1 cellular context compared by ENCODE assay signal in the genomic region with DNA sequence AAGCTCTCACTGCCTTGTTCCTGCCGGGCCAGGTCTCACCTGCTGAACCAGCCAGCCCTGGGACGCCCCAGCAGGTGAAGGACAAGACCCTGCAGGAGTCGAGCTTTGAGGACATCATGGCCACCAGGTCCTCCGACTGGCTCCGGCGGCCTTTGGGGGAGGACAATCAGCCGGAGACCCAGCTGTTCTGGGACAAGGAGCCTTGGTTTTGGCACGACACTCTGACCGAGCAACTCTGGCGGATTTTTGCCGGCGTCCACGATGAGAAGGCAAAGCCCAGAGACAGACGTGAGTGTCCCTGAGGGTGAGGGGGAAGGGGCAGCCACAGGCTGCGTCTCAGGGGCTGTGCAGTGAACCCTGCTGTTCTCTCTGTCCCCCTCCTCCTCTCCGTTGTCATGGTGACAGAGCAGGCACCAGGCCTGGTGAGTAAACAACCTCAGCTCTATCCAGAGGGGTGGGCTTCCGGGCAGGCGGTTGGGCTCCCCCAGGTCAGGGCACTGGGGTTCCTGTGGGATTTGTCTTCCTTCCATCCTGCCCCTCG.
TF ChIP-seq lines count a peak whose summit lies in the region.

No MANE protein-coding gene starts in this region.

TF ChIP-seq in HepG2, 621 proteins besides CTCF, POLR2A, EP300 and RAD21:
- TF ChIP-seq, protein P1, sequence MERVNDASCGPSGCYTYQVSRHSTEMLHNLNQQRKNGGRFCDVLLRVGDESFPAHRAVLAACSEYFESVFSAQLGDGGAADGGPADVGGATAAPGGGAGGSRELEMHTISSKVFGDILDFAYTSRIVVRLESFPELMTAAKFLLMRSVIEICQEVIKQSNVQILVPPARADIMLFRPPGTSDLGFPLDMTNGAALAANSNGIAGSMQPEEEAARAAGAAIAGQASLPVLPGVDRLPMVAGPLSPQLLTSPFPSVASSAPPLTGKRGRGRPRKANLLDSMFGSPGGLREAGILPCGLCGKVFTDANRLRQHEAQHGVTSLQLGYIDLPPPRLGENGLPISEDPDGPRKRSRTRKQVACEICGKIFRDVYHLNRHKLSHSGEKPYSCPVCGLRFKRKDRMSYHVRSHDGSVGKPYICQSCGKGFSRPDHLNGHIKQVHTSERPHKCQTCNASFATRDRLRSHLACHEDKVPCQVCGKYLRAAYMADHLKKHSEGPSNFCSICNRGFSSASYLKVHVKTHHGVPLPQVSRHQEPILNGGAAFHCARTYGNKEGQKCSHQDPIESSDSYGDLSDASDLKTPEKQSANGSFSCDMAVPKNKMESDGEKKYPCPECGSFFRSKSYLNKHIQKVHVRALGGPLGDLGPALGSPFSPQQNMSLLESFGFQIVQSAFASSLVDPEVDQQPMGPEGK (CRISPR knock-in tag; IDR thresholded peaks at IDR 0.05): peak; percentile 75
- peak; percentile 10; the same call in 1 of the 2 replicates for TF ChIP-seq SAP130 (CRISPR knock-in tag; IDR thresholded peaks at IDR 0.05; ENCODE audit: low read depth)
- TF ChIP-seq FOXA3 (CRISPR knock-in tag; IDR thresholded peaks at IDR 0.05): peak; percentile 45; the same call in 1 of the 2 replicates
- TF ChIP-seq ETV5 (CRISPR knock-in tag; IDR thresholded peaks at IDR 0.05; ENCODE audit: borderline replicate concordance): peak; percentile 42; the same call in 1 of the 2 replicates
- 0 out of 2 replicates have a peak, but pooled peaks have one; percentile 22 for TF ChIP-seq KDM5B (CRISPR knock-in tag; IDR thresholded peaks at IDR 0.05; ENCODE audit: borderline replicate concordance)
- peak; percentile 61 for TF ChIP-seq RFX1 (IDR thresholded peaks at IDR 0.05)
- TF ChIP-seq, protein P2, sequence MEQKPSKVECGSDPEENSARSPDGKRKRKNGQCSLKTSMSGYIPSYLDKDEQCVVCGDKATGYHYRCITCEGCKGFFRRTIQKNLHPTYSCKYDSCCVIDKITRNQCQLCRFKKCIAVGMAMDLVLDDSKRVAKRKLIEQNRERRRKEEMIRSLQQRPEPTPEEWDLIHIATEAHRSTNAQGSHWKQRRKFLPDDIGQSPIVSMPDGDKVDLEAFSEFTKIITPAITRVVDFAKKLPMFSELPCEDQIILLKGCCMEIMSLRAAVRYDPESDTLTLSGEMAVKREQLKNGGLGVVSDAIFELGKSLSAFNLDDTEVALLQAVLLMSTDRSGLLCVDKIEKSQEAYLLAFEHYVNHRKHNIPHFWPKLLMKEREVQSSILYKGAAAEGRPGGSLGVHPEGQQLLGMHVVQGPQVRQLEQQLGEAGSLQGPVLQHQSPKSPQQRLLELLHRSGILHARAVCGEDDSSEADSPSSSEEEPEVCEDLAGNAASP (CRISPR knock-in tag; IDR thresholded peaks at IDR 0.05; ENCODE audit: borderline replicate concordance): no peak
- no peak for TF ChIP-seq PITX1 (CRISPR knock-in tag; IDR thresholded peaks at IDR 0.05)
- TF ChIP-seq, protein P3, sequence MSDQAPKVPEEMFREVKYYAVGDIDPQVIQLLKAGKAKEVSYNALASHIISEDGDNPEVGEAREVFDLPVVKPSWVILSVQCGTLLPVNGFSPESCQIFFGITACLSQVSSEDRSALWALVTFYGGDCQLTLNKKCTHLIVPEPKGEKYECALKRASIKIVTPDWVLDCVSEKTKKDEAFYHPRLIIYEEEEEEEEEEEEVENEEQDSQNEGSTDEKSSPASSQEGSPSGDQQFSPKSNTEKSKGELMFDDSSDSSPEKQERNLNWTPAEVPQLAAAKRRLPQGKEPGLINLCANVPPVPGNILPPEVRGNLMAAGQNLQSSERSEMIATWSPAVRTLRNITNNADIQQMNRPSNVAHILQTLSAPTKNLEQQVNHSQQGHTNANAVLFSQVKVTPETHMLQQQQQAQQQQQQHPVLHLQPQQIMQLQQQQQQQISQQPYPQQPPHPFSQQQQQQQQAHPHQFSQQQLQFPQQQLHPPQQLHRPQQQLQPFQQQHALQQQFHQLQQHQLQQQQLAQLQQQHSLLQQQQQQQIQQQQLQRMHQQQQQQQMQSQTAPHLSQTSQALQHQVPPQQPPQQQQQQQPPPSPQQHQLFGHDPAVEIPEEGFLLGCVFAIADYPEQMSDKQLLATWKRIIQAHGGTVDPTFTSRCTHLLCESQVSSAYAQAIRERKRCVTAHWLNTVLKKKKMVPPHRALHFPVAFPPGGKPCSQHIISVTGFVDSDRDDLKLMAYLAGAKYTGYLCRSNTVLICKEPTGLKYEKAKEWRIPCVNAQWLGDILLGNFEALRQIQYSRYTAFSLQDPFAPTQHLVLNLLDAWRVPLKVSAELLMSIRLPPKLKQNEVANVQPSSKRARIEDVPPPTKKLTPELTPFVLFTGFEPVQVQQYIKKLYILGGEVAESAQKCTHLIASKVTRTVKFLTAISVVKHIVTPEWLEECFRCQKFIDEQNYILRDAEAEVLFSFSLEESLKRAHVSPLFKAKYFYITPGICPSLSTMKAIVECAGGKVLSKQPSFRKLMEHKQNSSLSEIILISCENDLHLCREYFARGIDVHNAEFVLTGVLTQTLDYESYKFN (CRISPR knock-in tag; conservative IDR thresholded peaks at IDR 0.05): peak; percentile 30; the same call in 1 of the 2 replicates
- TF ChIP-seq PRMT3 (CRISPR knock-in tag; IDR thresholded peaks at IDR 0.05; ENCODE audit: borderline replicate concordance, low read depth): no peak
- TF ChIP-seq ERF (CRISPR knock-in tag; IDR thresholded peaks at IDR 0.05): 0 out of 2 replicates have a peak, but pooled peaks have one; percentile 31
- peak; percentile 48; the same call in 1 of the 2 replicates for TF ChIP-seq FOXO1 (CRISPR knock-in tag; IDR thresholded peaks at IDR 0.05)
- no peak for TF ChIP-seq ZFYVE20 (CRISPR knock-in tag; IDR thresholded peaks at IDR 0.05; ENCODE audit: borderline replicate concordance, low read depth)
- TF ChIP-seq GABPA (IDR thresholded peaks at IDR 0.05; ENCODE audit: low read depth, low read length): no peak
- 0 out of 2 replicates have a peak, but pooled peaks have one; percentile 35 for TF ChIP-seq GABPA (CRISPR knock-in tag; IDR thresholded peaks at IDR 0.05; ENCODE audit: low read depth)
- no peak for TF ChIP-seq ARID2 (CRISPR knock-in tag; IDR thresholded peaks at IDR 0.05; ENCODE audit: borderline replicate concordance)
- TF ChIP-seq FOXA1 (IDR thresholded peaks at IDR 0.05): no peak
- 0 out of 2 replicates have a peak, but pooled peaks have one; percentile 8 for TF ChIP-seq FOXA1 (CRISPR knock-in tag; IDR thresholded peaks at IDR 0.05)
- 0 out of 2 replicates have a peak, but pooled peaks have one; percentile 16 for TF ChIP-seq ELF1 (CRISPR knock-in tag; IDR thresholded peaks at IDR 0.05)
- TF ChIP-seq SPEN (CRISPR knock-in tag; IDR thresholded peaks at IDR 0.05; ENCODE audit: low read depth): 0 out of 2 replicates have a peak, but pooled peaks have one; percentile 25
- no peak for TF ChIP-seq EED (CRISPR knock-in tag; IDR thresholded peaks at IDR 0.05)
- no peak for TF ChIP-seq ZNF788 (CRISPR knock-in tag; IDR thresholded peaks at IDR 0.05; ENCODE audit: borderline replicate concordance)
- TF ChIP-seq ZNF703 (CRISPR knock-in tag; IDR thresholded peaks at IDR 0.05; ENCODE audit: borderline replicate concordance): no peak
- peak; percentile 69 for TF ChIP-seq RFX3 (CRISPR knock-in tag; IDR thresholded peaks at IDR 0.05)
- TF ChIP-seq, protein P4, sequence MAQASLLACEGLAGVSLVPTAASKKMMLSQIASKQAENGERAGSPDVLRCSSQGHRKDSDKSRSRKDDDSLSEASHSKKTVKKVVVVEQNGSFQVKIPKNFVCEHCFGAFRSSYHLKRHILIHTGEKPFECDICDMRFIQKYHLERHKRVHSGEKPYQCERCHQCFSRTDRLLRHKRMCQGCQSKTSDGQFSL (CRISPR knock-in tag; IDR thresholded peaks at IDR 0.05): no peak
TF ChIP-seq in HepG2: peak in this region for 14.
